In genomic region chr4:105632599-105632998, GRCh38 we compare ENCODE assay signal across 1 cellular context.
TF ChIP-seq lines count a peak whose summit lies in the region.

No MANE protein-coding gene starts in this region.

TF ChIP-seq in WTC11, 78 proteins besides CTCF, POLR2A, EP300 and RAD21 (continued from another document):
- TF ChIP-seq ARID4B (CRISPR knock-in tag; IDR thresholded peaks at IDR 0.05; ENCODE audit: borderline replicate concordance) (no peak), IRF2 (CRISPR knock-in tag; IDR thresholded peaks at IDR 0.05; ENCODE audit: borderline replicate concordance, low read depth) (no peak), MLX (CRISPR knock-in tag; IDR thresholded peaks at IDR 0.05) (no peak)
